Comparison of ENCODE assay signal across 8 cellular contexts in the genomic region with DNA sequence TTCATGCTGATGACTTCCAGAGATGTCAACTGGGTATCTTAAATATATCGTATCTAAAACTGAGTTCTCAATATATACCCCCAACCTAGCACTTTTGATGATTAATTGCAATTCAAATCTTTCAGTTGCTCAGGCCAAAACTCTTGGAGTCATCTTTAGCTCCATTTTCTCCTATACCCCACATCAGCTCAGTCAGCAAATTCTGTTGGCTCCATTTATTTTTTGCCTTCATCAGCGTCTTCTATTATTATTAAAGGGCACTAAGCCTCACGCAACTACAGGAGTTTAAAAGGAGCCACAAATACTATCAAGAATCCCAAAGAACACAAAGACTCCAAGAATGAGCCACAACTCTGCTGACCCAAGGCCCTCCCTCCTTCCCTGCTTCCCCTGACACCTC.
"Had no signal": no experiment of that assay in that cellular context is flagged by ENCODE, and none has a peak within 500 bp of the region (broad histone marks: within the 10 kb centered on the region; RNA-seq: fewer than 3 reads in every experiment).

No MANE protein-coding gene starts in this region.

- H3K9me3 Mint-ChIP-seq: GM23338, H9 had no signal

- H3K4me1 Mint-ChIP-seq: GM23338, H9 had no signal

- H3K4me3 ChIP-seq: GM23338, K562 had no signal

- H2AFZ ChIP-seq: GM23338 had no signal

- ATAC-seq: GM23338, K562 had no signal

- H3K4me3 Mint-ChIP-seq: GM23338, H9 had no signal

- H3K27ac Mint-ChIP-seq: GM23338, H9 had no signal

- FAIRE-seq: H1, H54, HTR-8/SVneo, K562 had no signal

- H3K4me2 ChIP-seq: GM23338 had no signal

- DNase-seq: H9, HCEC 1CT, KG1 had no signal
